Comparison of ENCODE assay signal across 1 cellular context in the genomic region with DNA sequence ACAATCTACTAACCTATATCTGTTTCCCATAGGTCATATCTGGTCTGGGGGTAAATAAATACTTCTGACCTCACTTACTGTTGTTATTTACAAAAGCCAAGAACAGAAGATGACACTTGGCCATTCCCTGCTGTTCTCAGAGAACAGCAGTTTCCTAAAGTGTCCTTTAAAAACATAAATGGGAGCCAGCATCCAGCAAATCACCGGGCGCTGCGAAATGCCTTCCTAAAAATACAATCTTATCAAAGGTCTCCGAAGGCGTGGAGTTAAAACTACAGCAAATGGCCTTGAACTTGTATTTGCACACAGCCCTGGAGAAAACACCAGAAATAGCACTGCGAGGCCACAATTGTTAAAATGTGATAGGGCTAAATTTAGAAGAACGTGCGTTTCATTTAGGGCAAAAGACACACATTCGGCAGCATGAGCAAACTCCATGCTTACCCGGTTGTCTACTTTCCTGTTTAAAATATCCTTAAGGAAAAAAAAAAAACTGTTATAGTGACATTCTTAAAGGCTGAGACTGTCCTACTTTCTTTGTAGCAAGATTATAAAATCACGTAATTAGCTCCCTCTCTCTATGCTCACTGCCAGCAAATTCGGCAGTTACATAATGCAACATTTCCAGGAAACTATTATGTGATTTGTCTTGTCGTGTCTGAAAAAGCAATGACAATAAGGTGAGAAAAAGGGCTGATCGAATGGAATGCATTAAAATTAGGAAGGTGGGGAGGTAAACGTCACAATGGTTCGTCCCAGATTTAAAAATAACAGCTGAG.
TF ChIP-seq lines count a peak whose summit lies in the region.

No MANE protein-coding gene starts in this region.

TF ChIP-seq in SK-N-SH, 30 proteins besides CTCF, POLR2A, EP300 and RAD21 (continued from another document):
- TF ChIP-seq, protein P1, sequence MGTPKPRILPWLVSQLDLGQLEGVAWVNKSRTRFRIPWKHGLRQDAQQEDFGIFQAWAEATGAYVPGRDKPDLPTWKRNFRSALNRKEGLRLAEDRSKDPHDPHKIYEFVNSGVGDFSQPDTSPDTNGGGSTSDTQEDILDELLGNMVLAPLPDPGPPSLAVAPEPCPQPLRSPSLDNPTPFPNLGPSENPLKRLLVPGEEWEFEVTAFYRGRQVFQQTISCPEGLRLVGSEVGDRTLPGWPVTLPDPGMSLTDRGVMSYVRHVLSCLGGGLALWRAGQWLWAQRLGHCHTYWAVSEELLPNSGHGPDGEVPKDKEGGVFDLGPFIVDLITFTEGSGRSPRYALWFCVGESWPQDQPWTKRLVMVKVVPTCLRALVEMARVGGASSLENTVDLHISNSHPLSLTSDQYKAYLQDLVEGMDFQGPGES (IDR thresholded peaks at IDR 0.05; ENCODE audit: low read depth, low read length): no peak
- no peak for TF ChIP-seq FOXM1 (IDR thresholded peaks at IDR 0.05; ENCODE audit: low read depth)
- TF ChIP-seq JUND (IDR thresholded peaks at IDR 0.05): no peak
- TF ChIP-seq RFX5 (IDR thresholded peaks at IDR 0.05; ENCODE audit: low read length): no peak
- no peak for TF ChIP-seq NFIC (IDR thresholded peaks at IDR 0.05; ENCODE audit: borderline replicate concordance)
- TF ChIP-seq YY1 (IDR thresholded peaks at IDR 0.05; ENCODE audit: low read depth): no peak
TF ChIP-seq in SK-N-SH: peak in this region for 0.
